Comparison of ENCODE assay signal across 1 cellular context in genomic region chr2:177263451-177264208, GRCh38.
TF ChIP-seq lines count a peak whose summit lies in the region.

No MANE protein-coding gene starts in this region.

TF ChIP-seq in K562, 482 proteins besides CTCF, POLR2A, EP300 and RAD21 (continued from another document and continues in another):
- TF ChIP-seq, protein P1, sequence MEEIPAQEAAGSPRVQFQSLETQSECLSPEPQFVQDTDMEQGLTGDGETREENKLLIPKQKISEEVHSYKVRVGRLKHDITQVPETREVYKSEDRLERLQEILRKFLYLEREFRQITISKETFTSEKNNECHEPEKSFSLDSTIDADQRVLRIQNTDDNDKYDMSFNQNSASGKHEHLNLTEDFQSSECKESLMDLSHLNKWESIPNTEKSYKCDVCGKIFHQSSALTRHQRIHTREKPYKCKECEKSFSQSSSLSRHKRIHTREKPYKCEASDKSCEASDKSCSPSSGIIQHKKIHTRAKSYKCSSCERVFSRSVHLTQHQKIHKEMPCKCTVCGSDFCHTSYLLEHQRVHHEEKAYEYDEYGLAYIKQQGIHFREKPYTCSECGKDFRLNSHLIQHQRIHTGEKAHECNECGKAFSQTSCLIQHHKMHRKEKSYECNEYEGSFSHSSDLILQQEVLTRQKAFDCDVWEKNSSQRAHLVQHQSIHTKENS (CRISPR knock-in tag; IDR thresholded peaks at IDR 0.05) = no peak
- TF ChIP-seq ZNF174 (CRISPR knock-in tag; IDR thresholded peaks at IDR 0.05) (no peak), ARNT (IDR thresholded peaks at IDR 0.05) (peak; percentile 50 to 79; a peak in 2 of 4 replicates), DACH1 (IDR thresholded peaks at IDR 0.05; ENCODE audit: partially characterized antibody) (peak; percentile 89), ZNF408 (CRISPR knock-in tag; IDR thresholded peaks at IDR 0.05; ENCODE audit: low read depth) (no peak), FOXA3 (CRISPR knock-in tag; conservative IDR thresholded peaks at IDR 0.05 in 1 of 2, IDR thresholded peaks at IDR 0.05 in 1 of 2) (peak in 1 of 2 experiments; percentile 63; a peak in 1 of 4 replicates), ZNF766 (CRISPR knock-in tag; conservative IDR thresholded peaks at IDR 0.05) (peak; percentile 86; the same call in 1 of the 2 replicates), ZSCAN29 (IDR thresholded peaks at IDR 0.05) (0 out of 2 replicates have a peak, but pooled peaks have one; percentile 40), PCBP2 (IDR thresholded peaks at IDR 0.05; ENCODE audit: low read depth, low read length, poor library complexity, severe bottlenecking) (peak; percentile 50), ZNF780A (CRISPR knock-in tag; IDR thresholded peaks at IDR 0.05) (no peak; the same call in 1 of the 2 replicates), ATF2 (CRISPR knock-in tag; IDR thresholded peaks at IDR 0.05) (no peak; the same call in 1 of the 2 replicates), ZNF57 (CRISPR knock-in tag; IDR thresholded peaks at IDR 0.05) (no peak), THRA (IDR thresholded peaks at IDR 0.05) (no peak), SPI1 (IDR thresholded peaks at IDR 0.05; ENCODE audit: borderline replicate concordance, low read depth, low read length) (0 out of 2 replicates have a peak, but pooled peaks have one; percentile 15), HCFC1 (IDR thresholded peaks at IDR 0.05; ENCODE audit: low read depth, low read length) (peak; percentile 71), ZNF717 (CRISPR knock-in tag; IDR thresholded peaks at IDR 0.05) (0 out of 2 replicates have a peak, but pooled peaks have one; percentile 21), SLC30A9 (CRISPR knock-in tag; IDR thresholded peaks at IDR 0.05) (no peak; the same call in 1 of the 2 replicates), SIN3A (IDR thresholded peaks at IDR 0.05; ENCODE audit: borderline replicate concordance in 2 of 2, control insufficient read depth in 1 of 2, low read depth in 2 of 2, low read length in 2 of 2) (peak; percentile 97 to 98), CREB1 (IDR thresholded peaks at IDR 0.05) (peak; percentile 75), CREB1 (CRISPR knock-in tag; IDR thresholded peaks at IDR 0.05) (peak; percentile 93), ZNF431 (CRISPR knock-in tag; IDR thresholded peaks at IDR 0.05) (no peak; the same call in none of the 2 replicates), DNMT1 (IDR thresholded peaks at IDR 0.05) (no peak), SUPT5H (IDR thresholded peaks at IDR 0.05) (peak; percentile 85), SETDB1 (IDR thresholded peaks at IDR 0.05; ENCODE audit: low read length) (no peak), PTTG1 (tag; IDR thresholded peaks at IDR 0.05; ENCODE audit: low read depth) (no peak), ZBTB1 (CRISPR knock-in tag; IDR thresholded peaks at IDR 0.05; ENCODE audit: borderline replicate concordance, low read depth) (peak; percentile 97), NCOA1 (IDR thresholded peaks at IDR 0.05; ENCODE audit: low read depth) (0 out of 2 replicates have a peak, but pooled peaks have one; percentile 49), KDM4B (IDR thresholded peaks at IDR 0.05; ENCODE audit: borderline replicate concordance in 2 of 2, low read depth in 1 of 2) (peak in 1 of 2 experiments; percentile 75; a peak in 1 of 4 replicates), NFYB (IDR thresholded peaks at IDR 0.05; ENCODE audit: extremely low read depth, insufficient read length) (no peak), ARHGAP35 (IDR thresholded peaks at IDR 0.05; ENCODE audit: partially characterized antibody) (no peak), CBX2 (IDR thresholded peaks at IDR 0.05; ENCODE audit: insufficient read depth, low read length, poor library complexity, severe bottlenecking) (no peak), HMGXB4 (CRISPR knock-in tag; IDR thresholded peaks at IDR 0.05) (peak; percentile 100)
- TF ChIP-seq, protein P2, sequence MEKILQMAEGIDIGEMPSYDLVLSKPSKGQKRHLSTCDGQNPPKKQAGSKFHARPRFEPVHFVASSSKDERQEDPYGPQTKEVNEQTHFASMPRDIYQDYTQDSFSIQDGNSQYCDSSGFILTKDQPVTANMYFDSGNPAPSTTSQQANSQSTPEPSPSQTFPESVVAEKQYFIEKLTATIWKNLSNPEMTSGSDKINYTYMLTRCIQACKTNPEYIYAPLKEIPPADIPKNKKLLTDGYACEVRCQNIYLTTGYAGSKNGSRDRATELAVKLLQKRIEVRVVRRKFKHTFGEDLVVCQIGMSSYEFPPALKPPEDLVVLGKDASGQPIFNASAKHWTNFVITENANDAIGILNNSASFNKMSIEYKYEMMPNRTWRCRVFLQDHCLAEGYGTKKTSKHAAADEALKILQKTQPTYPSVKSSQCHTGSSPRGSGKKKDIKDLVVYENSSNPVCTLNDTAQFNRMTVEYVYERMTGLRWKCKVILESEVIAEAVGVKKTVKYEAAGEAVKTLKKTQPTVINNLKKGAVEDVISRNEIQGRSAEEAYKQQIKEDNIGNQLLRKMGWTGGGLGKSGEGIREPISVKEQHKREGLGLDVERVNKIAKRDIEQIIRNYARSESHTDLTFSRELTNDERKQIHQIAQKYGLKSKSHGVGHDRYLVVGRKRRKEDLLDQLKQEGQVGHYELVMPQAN (IDR thresholded peaks at IDR 0.05; ENCODE audit: borderline replicate concordance) = peak; percentile 84
- TF ChIP-seq, protein P3, sequence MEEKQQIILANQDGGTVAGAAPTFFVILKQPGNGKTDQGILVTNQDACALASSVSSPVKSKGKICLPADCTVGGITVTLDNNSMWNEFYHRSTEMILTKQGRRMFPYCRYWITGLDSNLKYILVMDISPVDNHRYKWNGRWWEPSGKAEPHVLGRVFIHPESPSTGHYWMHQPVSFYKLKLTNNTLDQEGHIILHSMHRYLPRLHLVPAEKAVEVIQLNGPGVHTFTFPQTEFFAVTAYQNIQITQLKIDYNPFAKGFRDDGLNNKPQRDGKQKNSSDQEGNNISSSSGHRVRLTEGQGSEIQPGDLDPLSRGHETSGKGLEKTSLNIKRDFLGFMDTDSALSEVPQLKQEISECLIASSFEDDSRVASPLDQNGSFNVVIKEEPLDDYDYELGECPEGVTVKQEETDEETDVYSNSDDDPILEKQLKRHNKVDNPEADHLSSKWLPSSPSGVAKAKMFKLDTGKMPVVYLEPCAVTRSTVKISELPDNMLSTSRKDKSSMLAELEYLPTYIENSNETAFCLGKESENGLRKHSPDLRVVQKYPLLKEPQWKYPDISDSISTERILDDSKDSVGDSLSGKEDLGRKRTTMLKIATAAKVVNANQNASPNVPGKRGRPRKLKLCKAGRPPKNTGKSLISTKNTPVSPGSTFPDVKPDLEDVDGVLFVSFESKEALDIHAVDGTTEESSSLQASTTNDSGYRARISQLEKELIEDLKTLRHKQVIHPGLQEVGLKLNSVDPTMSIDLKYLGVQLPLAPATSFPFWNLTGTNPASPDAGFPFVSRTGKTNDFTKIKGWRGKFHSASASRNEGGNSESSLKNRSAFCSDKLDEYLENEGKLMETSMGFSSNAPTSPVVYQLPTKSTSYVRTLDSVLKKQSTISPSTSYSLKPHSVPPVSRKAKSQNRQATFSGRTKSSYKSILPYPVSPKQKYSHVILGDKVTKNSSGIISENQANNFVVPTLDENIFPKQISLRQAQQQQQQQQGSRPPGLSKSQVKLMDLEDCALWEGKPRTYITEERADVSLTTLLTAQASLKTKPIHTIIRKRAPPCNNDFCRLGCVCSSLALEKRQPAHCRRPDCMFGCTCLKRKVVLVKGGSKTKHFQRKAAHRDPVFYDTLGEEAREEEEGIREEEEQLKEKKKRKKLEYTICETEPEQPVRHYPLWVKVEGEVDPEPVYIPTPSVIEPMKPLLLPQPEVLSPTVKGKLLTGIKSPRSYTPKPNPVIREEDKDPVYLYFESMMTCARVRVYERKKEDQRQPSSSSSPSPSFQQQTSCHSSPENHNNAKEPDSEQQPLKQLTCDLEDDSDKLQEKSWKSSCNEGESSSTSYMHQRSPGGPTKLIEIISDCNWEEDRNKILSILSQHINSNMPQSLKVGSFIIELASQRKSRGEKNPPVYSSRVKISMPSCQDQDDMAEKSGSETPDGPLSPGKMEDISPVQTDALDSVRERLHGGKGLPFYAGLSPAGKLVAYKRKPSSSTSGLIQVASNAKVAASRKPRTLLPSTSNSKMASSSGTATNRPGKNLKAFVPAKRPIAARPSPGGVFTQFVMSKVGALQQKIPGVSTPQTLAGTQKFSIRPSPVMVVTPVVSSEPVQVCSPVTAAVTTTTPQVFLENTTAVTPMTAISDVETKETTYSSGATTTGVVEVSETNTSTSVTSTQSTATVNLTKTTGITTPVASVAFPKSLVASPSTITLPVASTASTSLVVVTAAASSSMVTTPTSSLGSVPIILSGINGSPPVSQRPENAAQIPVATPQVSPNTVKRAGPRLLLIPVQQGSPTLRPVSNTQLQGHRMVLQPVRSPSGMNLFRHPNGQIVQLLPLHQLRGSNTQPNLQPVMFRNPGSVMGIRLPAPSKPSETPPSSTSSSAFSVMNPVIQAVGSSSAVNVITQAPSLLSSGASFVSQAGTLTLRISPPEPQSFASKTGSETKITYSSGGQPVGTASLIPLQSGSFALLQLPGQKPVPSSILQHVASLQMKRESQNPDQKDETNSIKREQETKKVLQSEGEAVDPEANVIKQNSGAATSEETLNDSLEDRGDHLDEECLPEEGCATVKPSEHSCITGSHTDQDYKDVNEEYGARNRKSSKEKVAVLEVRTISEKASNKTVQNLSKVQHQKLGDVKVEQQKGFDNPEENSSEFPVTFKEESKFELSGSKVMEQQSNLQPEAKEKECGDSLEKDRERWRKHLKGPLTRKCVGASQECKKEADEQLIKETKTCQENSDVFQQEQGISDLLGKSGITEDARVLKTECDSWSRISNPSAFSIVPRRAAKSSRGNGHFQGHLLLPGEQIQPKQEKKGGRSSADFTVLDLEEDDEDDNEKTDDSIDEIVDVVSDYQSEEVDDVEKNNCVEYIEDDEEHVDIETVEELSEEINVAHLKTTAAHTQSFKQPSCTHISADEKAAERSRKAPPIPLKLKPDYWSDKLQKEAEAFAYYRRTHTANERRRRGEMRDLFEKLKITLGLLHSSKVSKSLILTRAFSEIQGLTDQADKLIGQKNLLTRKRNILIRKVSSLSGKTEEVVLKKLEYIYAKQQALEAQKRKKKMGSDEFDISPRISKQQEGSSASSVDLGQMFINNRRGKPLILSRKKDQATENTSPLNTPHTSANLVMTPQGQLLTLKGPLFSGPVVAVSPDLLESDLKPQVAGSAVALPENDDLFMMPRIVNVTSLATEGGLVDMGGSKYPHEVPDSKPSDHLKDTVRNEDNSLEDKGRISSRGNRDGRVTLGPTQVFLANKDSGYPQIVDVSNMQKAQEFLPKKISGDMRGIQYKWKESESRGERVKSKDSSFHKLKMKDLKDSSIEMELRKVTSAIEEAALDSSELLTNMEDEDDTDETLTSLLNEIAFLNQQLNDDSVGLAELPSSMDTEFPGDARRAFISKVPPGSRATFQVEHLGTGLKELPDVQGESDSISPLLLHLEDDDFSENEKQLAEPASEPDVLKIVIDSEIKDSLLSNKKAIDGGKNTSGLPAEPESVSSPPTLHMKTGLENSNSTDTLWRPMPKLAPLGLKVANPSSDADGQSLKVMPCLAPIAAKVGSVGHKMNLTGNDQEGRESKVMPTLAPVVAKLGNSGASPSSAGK (IDR thresholded peaks at IDR 0.05) = peak; percentile 69
- TF ChIP-seq, protein P4, sequence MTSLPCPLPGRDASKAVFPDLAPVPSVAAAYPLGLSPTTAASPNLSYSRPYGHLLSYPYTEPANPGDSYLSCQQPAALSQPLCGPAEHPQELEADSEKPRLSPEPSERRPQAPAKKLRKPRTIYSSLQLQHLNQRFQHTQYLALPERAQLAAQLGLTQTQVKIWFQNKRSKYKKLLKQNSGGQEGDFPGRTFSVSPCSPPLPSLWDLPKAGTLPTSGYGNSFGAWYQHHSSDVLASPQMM (CRISPR knock-in tag; IDR thresholded peaks at IDR 0.05) = no peak
- TF ChIP-seq, protein P5, sequence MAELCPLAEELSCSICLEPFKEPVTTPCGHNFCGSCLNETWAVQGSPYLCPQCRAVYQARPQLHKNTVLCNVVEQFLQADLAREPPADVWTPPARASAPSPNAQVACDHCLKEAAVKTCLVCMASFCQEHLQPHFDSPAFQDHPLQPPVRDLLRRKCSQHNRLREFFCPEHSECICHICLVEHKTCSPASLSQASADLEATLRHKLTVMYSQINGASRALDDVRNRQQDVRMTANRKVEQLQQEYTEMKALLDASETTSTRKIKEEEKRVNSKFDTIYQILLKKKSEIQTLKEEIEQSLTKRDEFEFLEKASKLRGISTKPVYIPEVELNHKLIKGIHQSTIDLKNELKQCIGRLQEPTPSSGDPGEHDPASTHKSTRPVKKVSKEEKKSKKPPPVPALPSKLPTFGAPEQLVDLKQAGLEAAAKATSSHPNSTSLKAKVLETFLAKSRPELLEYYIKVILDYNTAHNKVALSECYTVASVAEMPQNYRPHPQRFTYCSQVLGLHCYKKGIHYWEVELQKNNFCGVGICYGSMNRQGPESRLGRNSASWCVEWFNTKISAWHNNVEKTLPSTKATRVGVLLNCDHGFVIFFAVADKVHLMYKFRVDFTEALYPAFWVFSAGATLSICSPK (IDR thresholded peaks at IDR 0.05; ENCODE audit: borderline replicate concordance) = no peak
